ENCODE assay signal across 8 cellular contexts in the genomic region with DNA sequence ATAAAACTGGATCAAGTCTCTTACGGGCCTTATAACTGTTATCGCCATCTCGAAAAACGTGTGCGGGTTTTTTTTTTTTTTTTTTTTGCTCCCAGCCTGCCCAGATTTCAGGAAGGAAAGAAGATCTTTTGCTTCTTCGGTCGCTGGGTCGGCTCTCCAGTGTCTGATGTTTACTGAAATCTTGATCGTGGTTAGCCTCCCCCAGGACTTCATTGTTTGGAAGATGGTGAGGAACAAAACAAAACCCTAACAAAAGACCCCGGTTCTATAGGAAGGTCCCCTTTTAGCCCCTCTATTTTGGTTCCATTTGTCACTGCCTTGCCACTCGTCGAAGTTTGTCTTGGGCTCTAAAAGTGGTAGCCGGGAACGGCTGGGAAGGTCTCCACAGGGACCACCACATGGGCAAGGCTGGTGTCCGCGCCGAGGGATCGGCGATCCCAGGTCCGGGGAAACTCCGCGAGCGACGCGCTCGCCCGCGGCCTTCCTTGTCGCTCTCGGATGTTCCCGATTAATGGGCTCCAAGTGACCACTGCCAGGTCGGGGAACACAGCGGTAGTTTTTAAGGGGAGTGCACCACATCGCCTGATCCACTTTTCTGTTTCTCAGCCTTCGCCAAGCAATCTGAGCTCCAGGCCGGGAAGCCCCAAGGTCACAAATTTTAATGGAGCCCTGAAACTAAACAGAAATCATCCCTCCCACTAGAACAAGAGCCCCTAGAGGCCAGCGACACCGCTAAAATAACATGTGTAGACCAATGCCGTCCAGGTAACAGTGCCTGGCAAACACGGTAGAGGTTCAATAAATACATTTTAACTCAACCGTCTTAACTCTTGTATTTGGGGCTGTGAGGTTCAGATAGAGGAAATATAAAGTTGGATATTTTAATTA. TPM values are rescaled to one million over a fixed set of nuclear protein-coding genes. Genes with fewer than 3 reads are reported as not detected.
DNase-seq lines count a peak whose midpoint lies in the region; ATAC-seq and TF ChIP-seq lines count a peak whose summit lies in the region.

No MANE protein-coding gene starts in this region.

- intact Hi-C loops in adrenal gland (cut with DNase I) (no loop called here), left ventricle myocardium superior (cut with micrococcal nuclease) (loop anchor here (2.0 kb wide), 1 partner anchor 34 kb away; no protein-coding TSS in a partner anchor)

- peak; percentile 5 for ATAC-seq in GM21447 (IDR thresholded peaks at IDR 0.05; ENCODE audit: unreplicated experiment)
- ATAC-seq in left ventricle myocardium superior = peak; percentile 52

- TF ChIP-seq CTCF in adrenal gland (IDR thresholded peaks at IDR 0.05) = peak in 5 of 6 experiments; percentile 29 to 48 (median 38)

- peak overlapping the region; percentile 89 to 99 (median 96) for H3K27ac ChIP-seq in adrenal gland

- H3K4me1 ChIP-seq in adrenal gland (replicated peaks in 1 of 2) = peaks cover 8 to 9% of the 10 kb centered on the region in 2 donors

- peaks cover 0 to 12% of the 10 kb centered on the region in 2 donors for H3K36me3 ChIP-seq in adrenal gland (replicated peaks in 1 of 2)

- no peaks in the 10 kb centered on the region for H3K27me3 ChIP-seq in adrenal gland

- peak overlapping the region in 3 of 4 donors; percentile 62 to 88 (median 79) for H3K4me3 ChIP-seq in adrenal gland

- TF ChIP-seq POLR2A in adrenal gland (IDR thresholded peaks at IDR 0.05) = peak in 1 of 2 donors; percentile 23

- DNase-seq in DMS 273 treated with DMSO at 0.1 percent for 48 hours (lab: John Stamatoyannopoulos, UW) (peak; percentile 60), LoVo (ENCODE audit: low spot score) (peak; percentile 79), SKM-1 (lab: John Stamatoyannopoulos, UW; ENCODE audit: unreplicated experiment) (peak; percentile 23), adrenal gland (peak; percentile 59 to 84 (median 76)), left ventricle myocardium superior (peak; percentile 71), pons (ENCODE audit: low spot score) (peak; percentile 69), NCI-H1048 (lab: John Stamatoyannopoulos, UW) (no peak)

- WGBS in adrenal gland, 4 donors = 0 to 1% (median 1%) methylated on average over 28 to 41 of the region's 41 CpGs

- H3K9me3 ChIP-seq in adrenal gland (replicated peaks in 1 of 3) = no peaks in the 10 kb centered on the region

RNA-seq across cellular contexts. Expression of gene TRIM27, which starts 27.0 kb away (rescaled TPM):
- total RNA-seq in adrenal gland (10 to 100 TPM; 38.3 to 67.4 (median 48.2) TPM), left ventricle myocardium superior (19.2 TPM)
- polyA plus RNA-seq in adrenal gland = 10 to 100 TPM; 40.4 to 54.6 (median 53.8) TPM
